ENCODE assay signal across 20 cellular contexts in the genomic region with DNA sequence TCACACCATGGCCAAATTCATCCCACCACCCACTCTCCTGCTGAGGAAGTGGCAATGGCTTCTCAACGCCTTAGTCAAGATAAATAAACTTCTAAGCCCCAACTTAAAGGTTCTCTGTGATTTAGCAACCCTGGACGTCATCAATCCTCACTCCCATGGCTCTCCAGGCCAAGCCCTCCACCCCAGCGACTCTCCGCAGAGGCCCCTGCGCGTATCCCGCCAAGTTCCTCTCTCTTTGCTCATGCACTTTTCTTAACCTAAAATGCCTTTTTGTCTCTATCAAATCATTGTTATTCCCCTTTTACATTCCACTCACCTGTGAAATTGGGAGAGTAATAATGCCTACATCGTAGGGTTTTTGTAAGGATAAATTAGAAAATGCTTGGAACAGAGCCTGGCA.
A peak's percentile ranks its signal among the peaks of the same experiment; 100 is the strongest.
DNase-seq lines count a peak whose midpoint lies in the region; ATAC-seq, FAIRE-seq and TF ChIP-seq lines count a peak whose summit lies in the region.
"Had no signal": no experiment of that assay in that cellular context is flagged by ENCODE, and none has a peak within 500 bp of the region (broad histone marks: within the 10 kb centered on the region; RNA-seq: fewer than 3 reads in every experiment).

No MANE protein-coding gene starts in this region.

- no peaks in the 10 kb centered on the region for H3K36me3 ChIP-seq in HEK293 (ENCODE audit: control insufficient read depth in 2 of 2, insufficient read depth in 1 of 2, low read length in 2 of 2)
- H3K36me3 ChIP-seq: BLaER1 had no signal

- peaks cover 10% of the 10 kb centered on the region for H3K4me1 ChIP-seq in HEK293 (ENCODE audit: control insufficient read depth, insufficient read depth, low read length)
- H3K4me1 ChIP-seq: A549 had no signal

- TF ChIP-seq CTCF in HEK293 (tag by site-specific recombination; IDR thresholded peaks at IDR 0.05) (no peak), fibroblast of mammary gland (conservative IDR thresholded peaks at IDR 0.05; ENCODE audit: control insufficient read depth, insufficient read depth, low read depth, low read length) (no peak)

- peak; percentile 47 for DNase-seq in activated CD4-positive, alpha-beta T cell treated with anti-CD3 and anti-CD28 coated beads, Interleukin-2, amount 10 ng/mL, durations not matched to agents 24 days and 14 days
- DNase-seq in activated CD4-positive, alpha-beta T cell treated with anti-CD3 and anti-CD28 coated beads, Interleukin-2, amount 10 ng/mL, durations not matched to agents 7 days and 5 days: no peak
- peak; percentile 2 for DNase-seq in fibroblast of mammary gland (ENCODE audit: low read depth)
- no peak for DNase-seq in DMS79 treated with DMSO at 0.1 percent for 48 hours (lab: John Stamatoyannopoulos, UW)
- no peak for DNase-seq in frontal cortex (ENCODE audit: low spot score in 2 of 2)
- DNase-seq: Calu3, DND-41, GOT3, H9 had no signal

- no peak overlapping the region for H3K4me3 ChIP-seq in HEK293 (ENCODE audit: low read depth, low read length)
- H3K4me3 ChIP-seq in fibroblast of mammary gland (ENCODE audit: control insufficient read depth, low read depth, low read length): no peak overlapping the region
- H3K4me3 ChIP-seq: A549, BLaER1 had no signal

- CTCF ChIA-PET in activated CD4-positive, alpha-beta T cell treated with anti-CD3 and anti-CD28 coated beads, Interleukin-2, amount 10 ng/mL, durations not matched to agents 7 days and 5 days (lab: Charles Lee): interaction anchor here (1.3 to 4.6 kb wide), 2 partner anchors 14 to 15 kb away, joined by 3 to 25 read pairs; no protein-coding TSS in a partner anchor
- CTCF ChIA-PET in HEK293 (lab: Yijun Ruan, JAX): interaction anchor here (0.6 to 7.0 kb wide), 2 partner anchors 14 to 178 kb away, joined by 4 to 99 read pairs; no protein-coding TSS in a partner anchor

- no peak overlapping the region for H3K27ac Mint-ChIP-seq in activated CD4-positive, alpha-beta T cell treated with anti-CD3 and anti-CD28 coated beads, Interleukin-2, amount 10 ng/mL, durations not matched to agents 24 days and 14 days
- H3K27ac Mint-ChIP-seq in activated CD4-positive, alpha-beta T cell treated with anti-CD3 and anti-CD28 coated beads, Interleukin-2, amount 10 ng/mL, durations not matched to agents 7 days and 5 days: no peak overlapping the region
- H3K27ac Mint-ChIP-seq: CD14-positive monocyte; CD8-positive, alpha-beta T cell; H9; IgD-negative memory B cell had no signal

- H3K9me3 Mint-ChIP-seq in activated CD4-positive, alpha-beta T cell treated with anti-CD3 and anti-CD28 coated beads, Interleukin-2, amount 10 ng/mL, durations not matched to agents 24 days and 14 days: no peaks in the 10 kb centered on the region
- H3K9me3 Mint-ChIP-seq in activated CD4-positive, alpha-beta T cell treated with anti-CD3 and anti-CD28 coated beads, Interleukin-2, amount 10 ng/mL, durations not matched to agents 7 days and 5 days: no peaks in the 10 kb centered on the region
- H3K9me3 Mint-ChIP-seq: CD8-positive, alpha-beta T cell; H9 had no signal

- ATAC-seq in GM18907 (IDR thresholded peaks at IDR 0.05; ENCODE audit: unreplicated experiment): no peak
- ATAC-seq: CD8-positive, alpha-beta T cell had no signal

- peaks cover 8% of the 10 kb centered on the region for H3K27me3 Mint-ChIP-seq in activated CD4-positive, alpha-beta T cell treated with anti-CD3 and anti-CD28 coated beads, Interleukin-2, amount 10 ng/mL, durations not matched to agents 24 days and 14 days
- peaks cover 4% of the 10 kb centered on the region for H3K27me3 Mint-ChIP-seq in activated CD4-positive, alpha-beta T cell treated with anti-CD3 and anti-CD28 coated beads, Interleukin-2, amount 10 ng/mL, durations not matched to agents 7 days and 5 days

- no peaks in the 10 kb centered on the region for H3K36me3 Mint-ChIP-seq in activated CD4-positive, alpha-beta T cell treated with anti-CD3 and anti-CD28 coated beads, Interleukin-2, amount 10 ng/mL, durations not matched to agents 24 days and 14 days (ENCODE audit: low read depth)
- H3K36me3 Mint-ChIP-seq in activated CD4-positive, alpha-beta T cell treated with anti-CD3 and anti-CD28 coated beads, Interleukin-2, amount 10 ng/mL, durations not matched to agents 7 days and 5 days (ENCODE audit: low read depth): no peaks in the 10 kb centered on the region
- H3K36me3 Mint-ChIP-seq: CD14-positive monocyte; CD8-positive, alpha-beta T cell had no signal

- POLR2A ChIA-PET in activated CD4-positive, alpha-beta T cell treated with anti-CD3 and anti-CD28 coated beads, Interleukin-2, amount 10 ng/mL, durations not matched to agents 7 days and 5 days (lab: Charles Lee): no interaction called here
- POLR2A ChIA-PET in HEK293 (lab: Yijun Ruan, JAX): no interaction called here

- intact Hi-C loops in activated CD4-positive, alpha-beta T cell treated with anti-CD3 and anti-CD28 coated beads, Interleukin-2, amount 10 ng/mL, durations not matched to agents 24 days and 14 days (cut with micrococcal nuclease): no loop called here

- no peak overlapping the region for H3K27ac ChIP-seq in HEK293 (ENCODE audit: extremely low read depth, low read depth, low read length)
- H3K27ac ChIP-seq: 22Rv1, A549, BLaER1 had no signal

- H3K4me3 Mint-ChIP-seq in activated CD4-positive, alpha-beta T cell treated with anti-CD3 and anti-CD28 coated beads, Interleukin-2, amount 10 ng/mL, durations not matched to agents 24 days and 14 days: no peak overlapping the region
- H3K4me3 Mint-ChIP-seq in activated CD4-positive, alpha-beta T cell treated with anti-CD3 and anti-CD28 coated beads, Interleukin-2, amount 10 ng/mL, durations not matched to agents 7 days and 5 days: no peak overlapping the region
- H3K4me3 Mint-ChIP-seq: CD14-positive monocyte; CD8-positive, alpha-beta T cell; IgD-negative memory B cell had no signal

- FAIRE-seq in frontal cortex (lab: Jason Lieb, UNC): no peak
- FAIRE-seq: A549, G401.6, GM18507, HepG2 had no signal

- H3K4me1 Mint-ChIP-seq in activated CD4-positive, alpha-beta T cell treated with anti-CD3 and anti-CD28 coated beads, Interleukin-2, amount 10 ng/mL, durations not matched to agents 24 days and 14 days: no peaks in the 10 kb centered on the region
- no peaks in the 10 kb centered on the region for H3K4me1 Mint-ChIP-seq in activated CD4-positive, alpha-beta T cell treated with anti-CD3 and anti-CD28 coated beads, Interleukin-2, amount 10 ng/mL, durations not matched to agents 7 days and 5 days
- H3K4me1 Mint-ChIP-seq: IgD-negative memory B cell had no signal

- H3K9me3 ChIP-seq in HEK293 (ENCODE audit: control insufficient read depth, insufficient read depth, low read depth, low read length): no peaks in the 10 kb centered on the region
- H3K9me3 ChIP-seq: A549, BLaER1 had no signal

TF ChIP-seq in HEK293, 187 proteins besides CTCF, POLR2A, EP300 and RAD21:
- TF ChIP-seq, protein P1, sequence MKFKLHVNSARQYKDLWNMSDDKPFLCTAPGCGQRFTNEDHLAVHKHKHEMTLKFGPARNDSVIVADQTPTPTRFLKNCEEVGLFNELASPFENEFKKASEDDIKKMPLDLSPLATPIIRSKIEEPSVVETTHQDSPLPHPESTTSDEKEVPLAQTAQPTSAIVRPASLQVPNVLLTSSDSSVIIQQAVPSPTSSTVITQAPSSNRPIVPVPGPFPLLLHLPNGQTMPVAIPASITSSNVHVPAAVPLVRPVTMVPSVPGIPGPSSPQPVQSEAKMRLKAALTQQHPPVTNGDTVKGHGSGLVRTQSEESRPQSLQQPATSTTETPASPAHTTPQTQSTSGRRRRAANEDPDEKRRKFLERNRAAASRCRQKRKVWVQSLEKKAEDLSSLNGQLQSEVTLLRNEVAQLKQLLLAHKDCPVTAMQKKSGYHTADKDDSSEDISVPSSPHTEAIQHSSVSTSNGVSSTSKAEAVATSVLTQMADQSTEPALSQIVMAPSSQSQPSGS (tag by site-specific recombination; IDR thresholded peaks at IDR 0.05; ENCODE audit: low read depth): no peak
- 0 out of 2 replicates have a peak, but pooled peaks have one; percentile 17 for TF ChIP-seq EGR2 (tag by site-specific recombination; IDR thresholded peaks at IDR 0.05; ENCODE audit: low read depth)

Comparison
In these comparisons a context has a peak if more than half of its experiments do, and no peak if none do; other contexts are left out.
1. DNase-seq: peak in activated CD4-positive, alpha-beta T cell treated with anti-CD3 and anti-CD28 coated beads, Interleukin-2, amount 10 ng/mL, durations not matched to agents 24 days and 14 days (single experiment) and fibroblast of mammary gland (single experiment); none in activated CD4-positive, alpha-beta T cell treated with anti-CD3 and anti-CD28 coated beads, Interleukin-2, amount 10 ng/mL, durations not matched to agents 7 days and 5 days (single experiment), DMS79 treated with DMSO at 0.1 percent for 48 hours (single experiment) and frontal cortex (0 of 2).